ENCODE assay signal across 29 cellular contexts in genomic region chr18:76672627-76673026, GRCh38.
A peak's percentile ranks its signal among the peaks of the same experiment; 100 is the strongest.
DNase-seq lines count a peak whose midpoint lies in the region; ATAC-seq and TF ChIP-seq lines count a peak whose summit lies in the region.
"Had no signal": no experiment of that assay in that cellular context is flagged by ENCODE, and none has a peak within 500 bp of the region (broad histone marks: within the 10 kb centered on the region; RNA-seq: fewer than 3 reads in every experiment).

No MANE protein-coding gene starts in this region.

- no peak overlapping the region for H3K4me2 ChIP-seq in mammary epithelial cell (ENCODE audit: insufficient read depth, low read depth, low read length)
- no peak overlapping the region for H3K4me2 ChIP-seq in fibroblast of lung (ENCODE audit: extremely low read depth, insufficient read depth, low read length)
- no peak overlapping the region for H3K4me2 ChIP-seq in smooth muscle cell

- no peaks in the 10 kb centered on the region for H3F3A ChIP-seq in smooth muscle cell (ENCODE audit: low read depth)

- H3K27ac Mint-ChIP-seq in MCF 10A (ENCODE audit: low read depth, unreplicated experiment) = no peak overlapping the region
- H3K27ac Mint-ChIP-seq: activated CD4-positive, alpha-beta memory T cell treated with anti-CD3 and anti-CD28 coated beads for 36 hours; IgD-negative memory B cell; memory B cell; naive B cell had no signal

- H3K9me3 Mint-ChIP-seq in MCF 10A (ENCODE audit: unreplicated experiment) = no peaks in the 10 kb centered on the region
- H3K9me3 Mint-ChIP-seq: activated CD4-positive, alpha-beta memory T cell treated with anti-CD3 and anti-CD28 coated beads for 36 hours had no signal

- H3K27ac ChIP-seq in mammary epithelial cell (ENCODE audit: insufficient read depth, low read depth, low read length) (no peak overlapping the region), RWPE2 (ENCODE audit: poor library complexity, severe bottlenecking) (no peak overlapping the region), fibroblast of lung (ENCODE audit: insufficient read depth, low read length) (no peak overlapping the region), smooth muscle cell (ENCODE audit: low read depth) (peak overlapping the region; percentile 32)
- H3K27ac ChIP-seq: dorsolateral prefrontal cortex, HL-60, ovary, upper lobe of right lung had no signal

- H2AFZ ChIP-seq in mammary epithelial cell (ENCODE audit: low read depth, low read length) (no peak overlapping the region), fibroblast of lung (ENCODE audit: low read length) (no peak overlapping the region), smooth muscle cell (ENCODE audit: low read depth) (no peak overlapping the region)

- no peaks in the 10 kb centered on the region for H3K4me1 Mint-ChIP-seq in MCF 10A (ENCODE audit: insufficient read depth, unreplicated experiment)
- H3K4me1 Mint-ChIP-seq: IgD-negative memory B cell, memory B cell, naive B cell had no signal

- peak; percentile 44; the same call in 1 of the 3 replicates for ATAC-seq in RWPE2 (ENCODE audit: low read depth)
- no peak for ATAC-seq in HG03196 (IDR thresholded peaks at IDR 0.05; ENCODE audit: unreplicated experiment)
- no peak for ATAC-seq in sciatic nerve
- ATAC-seq: right cardiac atrium had no signal

- H3K4me1 ChIP-seq in mammary epithelial cell (ENCODE audit: insufficient read depth, low read length) (no peaks in the 10 kb centered on the region), RWPE2 (ENCODE audit: insufficient read depth, poor library complexity, severe bottlenecking) (no peaks in the 10 kb centered on the region), fibroblast of lung (ENCODE audit: control insufficient read depth, extremely low read depth, insufficient read depth, low read length) (no peaks in the 10 kb centered on the region), smooth muscle cell (ENCODE audit: low read depth) (no peaks in the 10 kb centered on the region)
- H3K4me1 ChIP-seq: upper lobe of right lung had no signal

- H3K4me3 ChIP-seq in mammary epithelial cell (replicated peaks in 1 of 3; ENCODE audit: insufficient read depth in 1 of 3, low read depth in 2 of 3, low read length in 3 of 3) = no peak overlapping the region
- no peak overlapping the region for H3K4me3 ChIP-seq in RWPE2 (ENCODE audit: severe bottlenecking)
- H3K4me3 ChIP-seq in fibroblast of lung (replicated peaks in 1 of 4; ENCODE audit: control extremely low read depth in 1 of 4, insufficient read depth in 1 of 4, low read depth in 3 of 4, low read length in 4 of 4) = no peak overlapping the region
- H3K4me3 ChIP-seq in smooth muscle cell = no peak overlapping the region
- H3K4me3 ChIP-seq: dorsolateral prefrontal cortex, MG63, ovary, upper lobe of right lung had no signal

- H3K27me3 ChIP-seq in mammary epithelial cell (ENCODE audit: insufficient read depth, low read length) (no peaks in the 10 kb centered on the region), RWPE2 (ENCODE audit: insufficient read depth, poor library complexity, severe bottlenecking) (no peaks in the 10 kb centered on the region), fibroblast of lung (ENCODE audit: control insufficient read depth, insufficient read depth, low read length) (no peaks in the 10 kb centered on the region), smooth muscle cell (ENCODE audit: low read depth) (no peaks in the 10 kb centered on the region)
- H3K27me3 ChIP-seq: MG63, ovary, upper lobe of right lung had no signal

- 70% methylated on average over 3 of the region's 3 CpGs for WGBS in mammary epithelial cell (ENCODE audit: low coverage, missing lambda C conversion rate)
- 36% methylated on average over 3 of the region's 3 CpGs for WGBS in smooth muscle cell (ENCODE audit: low lambda C conversion rate)

- H3K36me3 ChIP-seq in mammary epithelial cell (ENCODE audit: insufficient read depth, low read length) (no peaks in the 10 kb centered on the region), RWPE2 (ENCODE audit: low read depth) (no peaks in the 10 kb centered on the region), fibroblast of lung (ENCODE audit: control insufficient read depth, insufficient read depth, low read length) (no peaks in the 10 kb centered on the region), smooth muscle cell (ENCODE audit: low read depth) (no peaks in the 10 kb centered on the region)
- H3K36me3 ChIP-seq: MG63, ovary, upper lobe of right lung had no signal

- no peaks in the 10 kb centered on the region for H3K79me2 ChIP-seq in mammary epithelial cell (ENCODE audit: insufficient read depth, low read length)
- H3K79me2 ChIP-seq in fibroblast of lung (ENCODE audit: control insufficient read depth, insufficient read depth, low read length) = no peaks in the 10 kb centered on the region
- no peaks in the 10 kb centered on the region for H3K79me2 ChIP-seq in smooth muscle cell (ENCODE audit: low read depth)

- no peak overlapping the region for H3K4me3 Mint-ChIP-seq in MCF 10A (ENCODE audit: unreplicated experiment)
- H3K4me3 Mint-ChIP-seq: activated CD4-positive, alpha-beta memory T cell treated with anti-CD3 and anti-CD28 coated beads for 36 hours; IgD-negative memory B cell; memory B cell; naive B cell had no signal

- POLR2A ChIA-PET in MCF 10A (lab: Yijun Ruan, JAX) = no interaction called here

- H3K9me3 ChIP-seq in mammary epithelial cell (replicated peaks; ENCODE audit: insufficient read depth, low read length) = no peaks in the 10 kb centered on the region
- H3K9me3 ChIP-seq in RWPE2 (ENCODE audit: severe bottlenecking) = no peaks in the 10 kb centered on the region
- no peaks in the 10 kb centered on the region for H3K9me3 ChIP-seq in fibroblast of lung (ENCODE audit: control insufficient read depth, insufficient read depth, low read depth, low read length)
- H3K9me3 ChIP-seq in smooth muscle cell (replicated peaks; ENCODE audit: low read depth) = no peaks in the 10 kb centered on the region
- H3K9me3 ChIP-seq: MG63, ovary, upper lobe of right lung had no signal

- no peaks in the 10 kb centered on the region for H3K27me3 Mint-ChIP-seq in MCF 10A (ENCODE audit: insufficient read depth, unreplicated experiment)

- intact Hi-C loops in mammary epithelial cell (cut with micrococcal nuclease) (no loop called here), MCF 10A (cut with micrococcal nuclease) (no loop called here), sciatic nerve (cut with DNase I) (no loop called here)

- dilution Hi-C loops in mammary epithelial cell (cut with HindIII; ENCODE audit: low sequenced_read_pairs) = no loop called here

- H3K9ac ChIP-seq in mammary epithelial cell (ENCODE audit: insufficient read depth, low read length) (no peak overlapping the region), fibroblast of lung (ENCODE audit: insufficient read depth, low read length) (no peak overlapping the region), smooth muscle cell (ENCODE audit: low read depth) (no peak overlapping the region)

- TF ChIP-seq CTCF in mammary epithelial cell (conservative IDR thresholded peaks at IDR 0.05 in 1 of 2, IDR thresholded peaks at IDR 0.05 in 1 of 2; ENCODE audit: extremely low read depth in 1 of 2, insufficient read depth in 1 of 2, low read depth in 1 of 2, low read length in 2 of 2) (no peak), MCF 10A (IDR thresholded peaks at IDR 0.05; ENCODE audit: unreplicated experiment) (no peak), RWPE2 (IDR thresholded peaks at IDR 0.05; ENCODE audit: poor library complexity, severe bottlenecking) (no peak), fibroblast of lung (conservative IDR thresholded peaks at IDR 0.05 in 1 of 2, IDR thresholded peaks at IDR 0.05 in 1 of 2; ENCODE audit: low read depth in 1 of 2, low read length in 2 of 2) (no peak), smooth muscle cell (IDR thresholded peaks at IDR 0.05; ENCODE audit: borderline replicate concordance, insufficient read depth, poor library complexity, severe bottlenecking) (no peak)

- peak; percentile 5 for DNase-seq in mammary epithelial cell
- no peak for DNase-seq in MCF 10A (ENCODE audit: unreplicated experiment)
- DNase-seq in RWPE2 (ENCODE audit: low spot score) = no peak
- DNase-seq in fibroblast of lung (ENCODE audit: low read depth in 2 of 2) = peak; percentile 82 to 83
- DNase-seq in smooth muscle cell (lab: John Stamatoyannopoulos, UW; ENCODE audit: unreplicated experiment) = no peak
- DNase-seq in iPS-NIHi11 (ENCODE audit: low spot score) = no peak
- no peak for DNase-seq in sciatic nerve (ENCODE audit: low spot score)
- DNase-seq: activated CD4-positive, alpha-beta memory T cell treated with anti-CD3 and anti-CD28 coated beads for 36 hours; activated CD4-positive, CD25-positive, alpha-beta regulatory T cell; activated gamma-delta T cell treated with Interleukin-2 at 50 U/mL for 16 hours; activated T-cell treated with anti-CD3 and anti-CD28 coated beads for 4 hours; caudate nucleus; COR-L47; dorsolateral prefrontal cortex; MG63; naive B cell; NCI-H1694; NCI-H2227 treated with DMSO at 0.1 percent for 48 hours; NCI-H82; OCI-M1; ovary; right cardiac atrium; SHP77; SW 1271; upper lobe of right lung had no signal

- in situ Hi-C loops in mammary epithelial cell (cut with MboI; ENCODE audit: low sequenced_read_pairs in 2 of 2) = no loop called here

- CTCF ChIA-PET in mammary epithelial cell (lab: Charles Lee; ENCODE audit: low non-redundant PET) = no interaction called here
- CTCF ChIA-PET in MCF 10A (lab: Yijun Ruan, JAX) = no interaction called here

- no peaks in the 10 kb centered on the region for H3K36me3 Mint-ChIP-seq in MCF 10A (ENCODE audit: insufficient read depth, unreplicated experiment)
- H3K36me3 Mint-ChIP-seq: activated CD4-positive, alpha-beta memory T cell treated with anti-CD3 and anti-CD28 coated beads for 36 hours; IgD-negative memory B cell; memory B cell; naive B cell had no signal

- H4K20me1 ChIP-seq in mammary epithelial cell (ENCODE audit: insufficient read depth, low read length) (no peaks in the 10 kb centered on the region), fibroblast of lung (ENCODE audit: control insufficient read depth, extremely low read depth, insufficient read depth, low read length) (no peaks in the 10 kb centered on the region), smooth muscle cell (ENCODE audit: low read depth) (no peaks in the 10 kb centered on the region)

- BruUV-seq in mammary epithelial cell (replicated peaks; lab: Mats Ljungman, UMichigan) (no TSS peak), MCF 10A (replicated peaks; lab: Mats Ljungman, UMichigan) (no TSS peak)

Comparison
In these comparisons a context has a peak if more than half of its experiments do, and no peak if none do; other contexts are left out.
1. DNase-seq: peak in mammary epithelial cell (single experiment) and fibroblast of lung (2 of 2); none in MCF 10A (single experiment), RWPE2 (single experiment), smooth muscle cell (single experiment), iPS-NIHi11 (single experiment) and sciatic nerve (single experiment).